2 cellular contexts compared by ENCODE assay signal in the genomic region with DNA sequence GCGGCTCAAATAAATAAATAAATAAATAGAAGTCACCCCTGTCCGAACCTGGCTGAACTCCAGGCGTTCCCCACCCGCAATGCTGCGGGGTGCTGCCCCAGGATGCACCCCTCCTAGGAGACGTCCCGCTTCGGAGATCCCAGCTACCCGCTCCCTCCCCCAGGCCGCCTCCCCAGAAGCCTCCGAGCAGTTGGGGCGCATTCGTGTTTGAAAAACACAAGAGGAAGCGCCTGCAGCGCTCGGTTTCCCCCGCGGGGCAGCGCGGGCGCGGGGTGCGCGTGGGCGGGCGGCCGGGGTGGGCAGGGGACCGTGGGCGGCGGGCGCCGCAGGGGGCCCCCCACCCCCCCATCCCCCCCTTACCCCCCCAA.
TF ChIP-seq lines count a peak whose summit lies in the region.

No MANE protein-coding gene starts in this region.

TF ChIP-seq in GM12891, 5 proteins besides CTCF, POLR2A, EP300 and RAD21:
- TF ChIP-seq PAX5 (IDR thresholded peaks at IDR 0.05; ENCODE audit: insufficient read depth, low read length, severe bottlenecking) (no peak), POU2F2 (IDR thresholded peaks at IDR 0.05; ENCODE audit: low read depth, low read length) (no peak), TAF1 (IDR thresholded peaks at IDR 0.05; ENCODE audit: low read depth, low read length) (no peak), SPI1 (IDR thresholded peaks at IDR 0.05; ENCODE audit: low read depth, low read length) (peak; percentile 10; the same call in 1 of the 2 replicates)

TF ChIP-seq in K562, 482 proteins besides CTCF, POLR2A, EP300 and RAD21:
- TF ChIP-seq NFIX (CRISPR knock-in tag; IDR thresholded peaks at IDR 0.05; ENCODE audit: low read depth) (no peak), SMARCC2 (IDR thresholded peaks at IDR 0.05; ENCODE audit: low read depth) (no peak), PCBP1 (IDR thresholded peaks at IDR 0.05; ENCODE audit: low read depth, low read length, poor library complexity, severe bottlenecking) (peak; percentile 78)
